17 cellular contexts compared by ENCODE assay signal in genomic region chr6:128517124-128517523, GRCh38. TPM values are rescaled to one million over a fixed set of nuclear protein-coding genes. Genes with fewer than 3 reads are reported as not detected.
DNase-seq lines count a peak whose midpoint lies in the region; ATAC-seq and TF ChIP-seq lines count a peak whose summit lies in the region.
"Had no signal": no experiment of that assay in that cellular context is flagged by ENCODE, and none has a peak within 500 bp of the region (broad histone marks: within the 10 kb centered on the region; RNA-seq: fewer than 3 reads in every experiment).

No MANE protein-coding gene starts in this region.

- intact Hi-C loops in mammary epithelial cell (cut with micrococcal nuclease) (loop anchor here (5.0 to 10.0 kb wide), 4 partner anchors 142 to 858 kb away; no protein-coding TSS in a partner anchor), right lobe of liver (cut with DNase I) (no loop called here)

- peak overlapping the region; percentile 14 for H3K9ac ChIP-seq in mammary epithelial cell (ENCODE audit: insufficient read depth, low read length)

- no peak overlapping the region for H2AFZ ChIP-seq in mammary epithelial cell (ENCODE audit: low read depth, low read length)

- dilution Hi-C loops in mammary epithelial cell (cut with HindIII; ENCODE audit: low sequenced_read_pairs): no loop called here

- H3K36me3 ChIP-seq in mammary epithelial cell (ENCODE audit: insufficient read depth, low read length) (no peaks in the 10 kb centered on the region), right lobe of liver (no peaks in the 10 kb centered on the region)
- H3K36me3 ChIP-seq: sigmoid colon, transverse colon had no signal

- H3K27me3 ChIP-seq in mammary epithelial cell (ENCODE audit: insufficient read depth, low read length) (no peaks in the 10 kb centered on the region), right lobe of liver (no peaks in the 10 kb centered on the region)
- H3K27me3 ChIP-seq: sigmoid colon had no signal

- ATAC-seq in right lobe of liver (no peak), HG02798 (IDR thresholded peaks at IDR 0.05; ENCODE audit: poor library complexity, unreplicated experiment) (no peak)

- DNase-seq in NCI-H748 (lab: John Stamatoyannopoulos, UW; ENCODE audit: unreplicated experiment) (peak; percentile 12), NCI-H748 treated with DMSO at 0.1 percent for 48 hours (lab: John Stamatoyannopoulos, UW) (no peak), mammary epithelial cell (no peak), right lobe of liver (no peak), substantia nigra (lab: John Stamatoyannopoulos, UW) (no peak), NCI-H526 treated with DMSO at 0.1 percent for 48 hours (lab: John Stamatoyannopoulos, UW) (no peak)
- DNase-seq in stimulated activated naive CD4-positive, alpha-beta T cell treated with Interleukin-2 at 50 U/mL for 16 hours (lab: John Stamatoyannopoulos, UW): no peak
- DNase-seq: activated CD4-positive, alpha-beta memory T cell treated with anti-CD3 and anti-CD28 coated beads for 36 hours; cerebellar nuclear complex; DND-41; immature natural killer cell; sigmoid colon; stimulated activated CD4-positive, alpha-beta T cell treated with anti-CD3 and anti-CD28 coated beads, Interleukin-4, amount 100 ng/mL, for 1 hour; transverse colon had no signal

- CTCF ChIA-PET in mammary epithelial cell (lab: Charles Lee; ENCODE audit: low non-redundant PET): interaction anchor here (0.6 kb wide), 1 partner anchor 662 kb away, joined by 5 read pairs; no protein-coding TSS in a partner anchor

- TF ChIP-seq CTCF in mammary epithelial cell (conservative IDR thresholded peaks at IDR 0.05 in 1 of 2, IDR thresholded peaks at IDR 0.05 in 1 of 2; ENCODE audit: extremely low read depth in 1 of 2, insufficient read depth in 1 of 2, low read depth in 1 of 2, low read length in 2 of 2): no peak
- no peak for TF ChIP-seq CTCF in right lobe of liver (IDR thresholded peaks at IDR 0.05)

- H4K20me1 ChIP-seq in mammary epithelial cell (ENCODE audit: insufficient read depth, low read length): no peaks in the 10 kb centered on the region

- no TSS peak for BruUV-seq in mammary epithelial cell (replicated peaks; lab: Mats Ljungman, UMichigan)

- WGBS in mammary epithelial cell (ENCODE audit: low coverage, missing lambda C conversion rate): 61% methylated on average over 2 of the region's 2 CpGs
- WGBS in right lobe of liver (ENCODE audit: insufficient coverage, low coverage, low lambda C conversion rate, missing lambda C conversion rate): 51% methylated on average over 2 of the region's 2 CpGs

- peak overlapping the region; percentile 86 for H3K4me2 ChIP-seq in mammary epithelial cell (ENCODE audit: insufficient read depth, low read depth, low read length)

- no peaks in the 10 kb centered on the region for H3K9me3 ChIP-seq in mammary epithelial cell (replicated peaks; ENCODE audit: insufficient read depth, low read length)
- H3K9me3 ChIP-seq in right lobe of liver: no peaks in the 10 kb centered on the region
- H3K9me3 ChIP-seq: sigmoid colon, transverse colon had no signal

- H3K4me3 ChIP-seq in mammary epithelial cell (replicated peaks in 1 of 3; ENCODE audit: insufficient read depth in 1 of 3, low read depth in 2 of 3, low read length in 3 of 3) (peak overlapping the region; percentile 7 to 100 (median 98)), right lobe of liver (no peak overlapping the region)

- peaks cover 82% of the 10 kb centered on the region for H3K79me2 ChIP-seq in mammary epithelial cell (ENCODE audit: insufficient read depth, low read length)

- peaks cover 36% of the 10 kb centered on the region for H3K4me1 ChIP-seq in mammary epithelial cell (ENCODE audit: insufficient read depth, low read length)
- H3K4me1 ChIP-seq in right lobe of liver: peaks cover 0 to 45% (median 15%) of the 10 kb centered on the region in 4 donors

- TF ChIP-seq POLR2A in right lobe of liver (IDR thresholded peaks at IDR 0.05): no peak

- in situ Hi-C loops in mammary epithelial cell (cut with MboI; ENCODE audit: low sequenced_read_pairs in 2 of 2): loop anchor here in 1 of 2 donors (25.0 kb wide), 2 partner anchors 355 to 780 kb away; no protein-coding TSS in a partner anchor

- H3K27ac ChIP-seq in mammary epithelial cell (ENCODE audit: insufficient read depth, low read depth, low read length) (peak overlapping the region; percentile 96), right lobe of liver (peak overlapping the region in 2 of 3 donors; percentile 14 to 98), substantia nigra (ENCODE audit: low read depth, low read length, poor library complexity, severe bottlenecking) (peak overlapping the region; percentile 9)
- H3K27ac ChIP-seq: 22Rv1 had no signal

RNA-seq across cellular contexts. Expression of gene PTPRK, which starts 3.3 kb away (rescaled TPM):
- total RNA-seq in mammary epithelial cell: 100 to 1,000 TPM; 103 to 336 TPM
- 14.7 TPM for polyA plus RNA-seq in mammary epithelial cell
- 138 TPM for polyA minus RNA-seq in mammary epithelial cell
- total RNA-seq in right lobe of liver: 10 to 100 TPM; 27.7 to 54.5 (median 35.7) TPM
- polyA plus RNA-seq: CD14-positive monocyte, immature natural killer cell had no signal

Comparison
In these comparisons a context has a peak if more than half of its experiments do, and no peak if none do; other contexts are left out.
1. H3K27ac ChIP-seq: peak in every context shown above with its lines; median percentile 96 in mammary epithelial cell; 56 in right lobe of liver; 9 in substantia nigra.
2. H3K4me3 ChIP-seq: peak in mammary epithelial cell (3 of 3); none in right lobe of liver (0 of 3).